11 cellular contexts compared by ENCODE assay signal in genomic region chr9:137115394-137116026, GRCh38. TPM values are rescaled to one million over a fixed set of nuclear protein-coding genes. Genes with fewer than 3 reads are reported as not detected.
DNase-seq lines count a peak whose midpoint lies in the region; ATAC-seq and TF ChIP-seq lines count a peak whose summit lies in the region.
"Had no signal": no experiment of that assay in that cellular context is flagged by ENCODE, and none has a peak within 500 bp of the region (broad histone marks: within the 10 kb centered on the region; RNA-seq: fewer than 3 reads in every experiment).

No MANE protein-coding gene starts in this region.

- no peak for DNase-seq in activated naive CD4-positive, alpha-beta T cell treated with anti-CD3 and anti-CD28 coated beads, Interleukin-2, amount 10 ng/mL, durations not matched to agents 7 days and 5 days
- DNase-seq in activated naive CD4-positive, alpha-beta T cell (lab: John Stamatoyannopoulos, UW): no peak
- DNase-seq in left ventricle myocardium inferior (no peak), thoracic aorta (ENCODE audit: low spot score) (no peak), NCI-H510A (lab: John Stamatoyannopoulos, UW) (no peak), tibial artery (no peak), cerebellar nuclear complex (lab: John Stamatoyannopoulos, UW) (no peak)
- DNase-seq: naive thymus-derived CD4-positive, alpha-beta T cell; NCI-H1105; stimulated activated CD4-positive, alpha-beta T cell treated with anti-CD3 and anti-CD28 coated beads, Interleukin-4, amount 100 ng/mL, for 24 hours had no signal

- H3K4me2 ChIP-seq in SU-DHL-6 (ENCODE audit: low read depth, low read length, poor library complexity, severe bottlenecking): peak overlapping the region; percentile 61

- intact Hi-C loops in left ventricle myocardium inferior (cut with micrococcal nuclease) (loop anchor here (5.0 kb wide), 1 partner anchor 122 kb away; no protein-coding TSS in a partner anchor), tibial artery (cut with DNase I; ENCODE audit: low total_unique reads) (no loop called here)

- no peak overlapping the region for H2AFZ ChIP-seq in SU-DHL-6 (ENCODE audit: low read depth, low read length, severe bottlenecking)

- H3K9ac ChIP-seq in SU-DHL-6 (ENCODE audit: low read length): peak overlapping the region; percentile 57; the same call in 1 of the 2 replicates

- no peaks in the 10 kb centered on the region for H3K9me3 ChIP-seq in SU-DHL-6 (ENCODE audit: insufficient read depth, low read length)
- H3K9me3 ChIP-seq in left ventricle myocardium inferior (replicated peaks): no peaks in the 10 kb centered on the region
- H3K9me3 ChIP-seq in thoracic aorta: no peaks in the 10 kb centered on the region
- no peaks in the 10 kb centered on the region for H3K9me3 ChIP-seq in tibial artery

- peaks cover 8% of the 10 kb centered on the region for H3K4me1 Mint-ChIP-seq in activated naive CD4-positive, alpha-beta T cell treated with anti-CD3 and anti-CD28 coated beads, Interleukin-2, amount 10 ng/mL, durations not matched to agents 7 days and 5 days

- H3K27ac Mint-ChIP-seq in activated naive CD4-positive, alpha-beta T cell treated with anti-CD3 and anti-CD28 coated beads, Interleukin-2, amount 10 ng/mL, durations not matched to agents 7 days and 5 days: no peak overlapping the region

- H3K4me3 Mint-ChIP-seq in activated naive CD4-positive, alpha-beta T cell treated with anti-CD3 and anti-CD28 coated beads, Interleukin-2, amount 10 ng/mL, durations not matched to agents 7 days and 5 days: peak overlapping the region; percentile 33

- H3K4me1 ChIP-seq in left ventricle myocardium inferior (peaks cover 46% of the 10 kb centered on the region), thoracic aorta (ENCODE audit: control insufficient read depth in 1 of 2, low read depth in 2 of 2) (peaks cover 5 to 19% of the 10 kb centered on the region in 2 donors), tibial artery (peaks cover 0 to 19% (median 13%) of the 10 kb centered on the region in 4 donors)

- H3K27me3 Mint-ChIP-seq in activated naive CD4-positive, alpha-beta T cell treated with anti-CD3 and anti-CD28 coated beads, Interleukin-2, amount 10 ng/mL, durations not matched to agents 7 days and 5 days: no peaks in the 10 kb centered on the region
- H3K27me3 Mint-ChIP-seq: naive thymus-derived CD4-positive, alpha-beta T cell had no signal

- H3K27me3 ChIP-seq in SU-DHL-6 (ENCODE audit: low read length) (no peaks in the 10 kb centered on the region), left ventricle myocardium inferior (ENCODE audit: low read depth) (no peaks in the 10 kb centered on the region), thoracic aorta (replicated peaks; ENCODE audit: insufficient read depth) (no peaks in the 10 kb centered on the region), tibial artery (peaks cover 0 to 40% of the 10 kb centered on the region in 2 donors)

- peaks cover 2% of the 10 kb centered on the region; the same call in 1 of the 2 replicates for H3F3A ChIP-seq in SU-DHL-6 (ENCODE audit: insufficient read depth)

- TF ChIP-seq CTCF in SU-DHL-6 (IDR thresholded peaks at IDR 0.05; ENCODE audit: insufficient read depth, low read length, poor library complexity, severe bottlenecking): no peak
- TF ChIP-seq CTCF in left ventricle myocardium inferior (IDR thresholded peaks at IDR 0.05; ENCODE audit: borderline replicate concordance): no peak
- TF ChIP-seq CTCF in thoracic aorta (IDR thresholded peaks at IDR 0.05): no peak
- TF ChIP-seq CTCF in tibial artery (IDR thresholded peaks at IDR 0.05): no peak

- H3K9me2 ChIP-seq in SU-DHL-6 (replicated peaks; ENCODE audit: insufficient read depth, low read length): no peaks in the 10 kb centered on the region

- no peaks in the 10 kb centered on the region for H4K20me1 ChIP-seq in SU-DHL-6 (ENCODE audit: low read depth, low read length)

- H3K27ac ChIP-seq in SU-DHL-6 (ENCODE audit: low read depth, low read length) (no peak overlapping the region), left ventricle myocardium inferior (replicated peaks) (peak overlapping the region; percentile 92), thoracic aorta (peak overlapping the region in 1 of 2 donors; percentile 11), tibial artery (no peak overlapping the region)

- H3K9me3 Mint-ChIP-seq in activated naive CD4-positive, alpha-beta T cell treated with anti-CD3 and anti-CD28 coated beads, Interleukin-2, amount 10 ng/mL, durations not matched to agents 7 days and 5 days: no peaks in the 10 kb centered on the region
- H3K9me3 Mint-ChIP-seq: naive thymus-derived CD4-positive, alpha-beta T cell had no signal

- H3K36me3 ChIP-seq in SU-DHL-6 (ENCODE audit: low read length) (no peaks in the 10 kb centered on the region), left ventricle myocardium inferior (peaks cover 22% of the 10 kb centered on the region), thoracic aorta (peaks cover 5% of the 10 kb centered on the region), tibial artery (peaks cover 0 to 29% (median 17%) of the 10 kb centered on the region in 3 donors)

- CTCF ChIA-PET in activated naive CD4-positive, alpha-beta T cell treated with anti-CD3 and anti-CD28 coated beads, Interleukin-2, amount 10 ng/mL, durations not matched to agents 7 days and 5 days (lab: Charles Lee): interaction anchor here (0.7 to 2.6 kb wide), 5 partner anchors 10 to 121 kb away, joined by 3 to 7 read pairs (median 4); partner anchors contain the start of gene MAN1B1

- H3K4me3 ChIP-seq in SU-DHL-6 (ENCODE audit: insufficient read depth, low read length, poor library complexity, severe bottlenecking): no peak overlapping the region
- peak overlapping the region; percentile 94 for H3K4me3 ChIP-seq in left ventricle myocardium inferior
- peak overlapping the region; percentile 93 for H3K4me3 ChIP-seq in thoracic aorta
- H3K4me3 ChIP-seq in tibial artery: peak overlapping the region in 1 of 2 donors; percentile 82

- H3K36me3 Mint-ChIP-seq in activated naive CD4-positive, alpha-beta T cell treated with anti-CD3 and anti-CD28 coated beads, Interleukin-2, amount 10 ng/mL, durations not matched to agents 7 days and 5 days: peaks cover 6% of the 10 kb centered on the region

- no peaks in the 10 kb centered on the region for H3K79me2 ChIP-seq in SU-DHL-6 (ENCODE audit: insufficient read depth, low read length)

- no peak for ATAC-seq in thoracic aorta (ENCODE audit: insufficient number of reproducible peaks, low FRiP score, low read depth)

RNA-seq across cellular contexts. Expression of gene DPP7, which starts 1.0 kb away (rescaled TPM):
- total RNA-seq in left ventricle myocardium inferior (130 TPM), thoracic aorta (100 to 1,000 TPM; 100 to 148 TPM)

RNA-seq across cellular contexts. Expression of gene GRIN1, which starts 23.4 kb away (rescaled TPM):
- total RNA-seq in left ventricle myocardium inferior: not detected
- not detected for total RNA-seq in thoracic aorta
- total RNA-seq: naive thymus-derived CD4-positive, alpha-beta T cell had no signal

RNA-seq across cellular contexts. Expression of gene MAN1B1, which starts 28.7 kb away (rescaled TPM):
- total RNA-seq in left ventricle myocardium inferior (20.6 TPM), thoracic aorta (10 to 100 TPM; 32.9 to 52.9 TPM)

RNA-seq across cellular contexts. Expression of gene UAP1L1, which starts 38.2 kb away (rescaled TPM):
- 11.5 TPM for total RNA-seq in left ventricle myocardium inferior
- total RNA-seq in thoracic aorta: 10 to 100 TPM in 1 of 2 donors, 1 to 10 TPM in 1; 9.6 to 11.4 TPM

RNA-seq across cellular contexts. Expression of gene SAPCD2, which starts 45.2 kb away (rescaled TPM):
- total RNA-seq in left ventricle myocardium inferior: 0.25 TPM
- under 1 TPM; 0.41 to 0.92 TPM for total RNA-seq in thoracic aorta
